9 cellular contexts compared by ENCODE assay signal in the genomic region with DNA sequence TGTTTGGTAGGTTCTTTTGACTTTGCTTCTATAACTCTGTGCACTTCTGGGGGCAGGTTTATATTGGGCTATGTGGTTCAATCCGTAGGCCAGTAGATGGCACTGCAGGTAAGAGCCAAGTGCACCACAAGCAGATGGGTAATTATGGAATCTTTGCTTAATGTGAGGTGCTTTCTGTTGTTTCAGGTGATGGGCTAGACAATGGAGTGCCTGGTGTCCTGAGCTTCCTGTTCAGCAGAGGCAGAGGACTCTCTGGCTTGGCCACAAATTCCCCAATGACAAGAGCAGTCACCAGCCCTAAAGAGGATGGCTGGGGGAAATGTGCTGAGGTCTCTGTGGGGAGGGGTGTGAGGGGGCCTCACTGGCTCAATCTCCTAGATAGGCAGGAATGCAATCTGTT.
A peak's percentile ranks its signal among the peaks of the same experiment; 100 is the strongest.
DNase-seq lines count a peak whose midpoint lies in the region; ATAC-seq, FAIRE-seq and TF ChIP-seq lines count a peak whose summit lies in the region.
"Had no signal": no experiment of that assay in that cellular context is flagged by ENCODE, and none has a peak within 500 bp of the region (broad histone marks: within the 10 kb centered on the region; RNA-seq: fewer than 3 reads in every experiment).

No MANE protein-coding gene starts in this region.

- whole genome bisulfite sequencing in endodermal cell (ENCODE audit: insufficient coverage in 1 of 2, insufficient read length in 1 of 2), 2 experiments = 0% methylated on average over 1 of the region's 1 CpG; no CpG with 5 or more reads in 1 of the 2 experiments
- WGBS in stomach, 5 donors = 0 to 12% (median 3%) methylated on average over 1 of the region's 1 CpG

- no peak overlapping the region for H3K27ac ChIP-seq in endodermal cell (ENCODE audit: low read depth, low read length)
- no peak overlapping the region for H3K27ac ChIP-seq in stomach

- H3K4me1 Mint-ChIP-seq in endodermal cell (peaks cover 9% of the 10 kb centered on the region), nephron progenitor cell (peaks cover 4% of the 10 kb centered on the region)
- H3K4me1 Mint-ChIP-seq in activated CD4-positive, alpha-beta T cell treated with anti-CD3 and anti-CD28 coated beads, Interleukin-2, amount 10 ng/mL, durations not matched to agents 24 days and 14 days = no peaks in the 10 kb centered on the region

- H3K9me3 ChIP-seq in BE2C (no peaks in the 10 kb centered on the region), endodermal cell (ENCODE audit: control insufficient read depth, low read length) (peaks cover 11% of the 10 kb centered on the region), stomach (no peaks in the 10 kb centered on the region)

- no peak for TF ChIP-seq EP300 in stomach (IDR thresholded peaks at IDR 0.05)

- TF ChIP-seq POLR2A in stomach (IDR thresholded peaks at IDR 0.05) = no peak

- intact Hi-C loops in activated CD4-positive, alpha-beta T cell treated with anti-CD3 and anti-CD28 coated beads, Interleukin-2, amount 10 ng/mL, durations not matched to agents 24 days and 14 days (cut with micrococcal nuclease) = loop anchor here (5.0 kb wide), 1 partner anchor 1594 kb away; no protein-coding TSS in a partner anchor
- intact Hi-C loops in stomach (cut with DNase I; ENCODE audit: low total_unique reads) = no loop called here

- H3K27me3 Mint-ChIP-seq in endodermal cell (ENCODE audit: insufficient read depth) = no peaks in the 10 kb centered on the region
- H3K27me3 Mint-ChIP-seq in nephron progenitor cell (ENCODE audit: low read depth, poor library complexity) = peaks cover 3% of the 10 kb centered on the region
- H3K27me3 Mint-ChIP-seq in activated CD4-positive, alpha-beta T cell treated with anti-CD3 and anti-CD28 coated beads, Interleukin-2, amount 10 ng/mL, durations not matched to agents 24 days and 14 days = no peaks in the 10 kb centered on the region

- H3K27me3 ChIP-seq in BE2C = no peaks in the 10 kb centered on the region
- H3K27me3 ChIP-seq in endodermal cell (ENCODE audit: control insufficient read depth, insufficient read depth, low read length, poor library complexity, severe bottlenecking) = no peaks in the 10 kb centered on the region
- H3K27me3 ChIP-seq in stomach = no peaks in the 10 kb centered on the region

- TF ChIP-seq CTCF in BE2C (IDR thresholded peaks at IDR 0.05; ENCODE audit: low read depth, low read length) (peak; percentile 83), endodermal cell (conservative IDR thresholded peaks at IDR 0.05) (peak; percentile 92), nephron progenitor cell (IDR thresholded peaks at IDR 0.05) (peak; percentile 75), stomach (IDR thresholded peaks at IDR 0.05) (peak in 2 of 7 experiments; percentile 13 to 32)

- H3K9me3 Mint-ChIP-seq in endodermal cell = peaks cover 22% of the 10 kb centered on the region
- peaks cover 15% of the 10 kb centered on the region for H3K9me3 Mint-ChIP-seq in nephron progenitor cell
- no peaks in the 10 kb centered on the region for H3K9me3 Mint-ChIP-seq in activated CD4-positive, alpha-beta T cell treated with anti-CD3 and anti-CD28 coated beads, Interleukin-2, amount 10 ng/mL, durations not matched to agents 24 days and 14 days

- H3K4me1 ChIP-seq in BE2C (no peaks in the 10 kb centered on the region), endodermal cell (ENCODE audit: control insufficient read depth, insufficient read depth, low read length) (no peaks in the 10 kb centered on the region), stomach (no peaks in the 10 kb centered on the region)

- no peak overlapping the region for H3K4me3 Mint-ChIP-seq in endodermal cell
- H3K4me3 Mint-ChIP-seq in nephron progenitor cell = no peak overlapping the region
- no peak overlapping the region for H3K4me3 Mint-ChIP-seq in activated CD4-positive, alpha-beta T cell treated with anti-CD3 and anti-CD28 coated beads, Interleukin-2, amount 10 ng/mL, durations not matched to agents 24 days and 14 days

- peak; percentile 77 for FAIRE-seq in GM18507 (lab: Jason Lieb, UNC)
- FAIRE-seq: endometrium had no signal

- DNase-seq in BE2C (peak; percentile 37), GM18507 (ENCODE audit: extremely low spot score, insufficient read length, low read depth) (no peak), NCI-H2171 treated with DMSO at 0.1 percent for 48 hours (lab: John Stamatoyannopoulos, UW) (peak; percentile 66), endodermal cell (peak; percentile 77), nephron progenitor cell (peak; percentile 44), stomach (no peak)
- no peak for DNase-seq in activated CD4-positive, alpha-beta T cell treated with anti-CD3 and anti-CD28 coated beads, Interleukin-2, amount 10 ng/mL, durations not matched to agents 24 days and 14 days

- peak; percentile 71 for ATAC-seq in HG02943 (IDR thresholded peaks at IDR 0.05; ENCODE audit: low read depth, unreplicated experiment)

- H3K4me3 ChIP-seq in BE2C (ENCODE audit: low read depth, low read length) (no peak overlapping the region), endodermal cell (ENCODE audit: low read length) (no peak overlapping the region), stomach (no peak overlapping the region)

- no peak overlapping the region for H3K9ac ChIP-seq in endodermal cell (ENCODE audit: extremely low read depth, low read length, poor library complexity, severe bottlenecking)

- H3K36me3 Mint-ChIP-seq in endodermal cell (ENCODE audit: low read depth) (no peaks in the 10 kb centered on the region), nephron progenitor cell (ENCODE audit: low read depth) (peaks cover 11% of the 10 kb centered on the region)
- H3K36me3 Mint-ChIP-seq in activated CD4-positive, alpha-beta T cell treated with anti-CD3 and anti-CD28 coated beads, Interleukin-2, amount 10 ng/mL, durations not matched to agents 24 days and 14 days (ENCODE audit: low read depth) = no peaks in the 10 kb centered on the region

- H3K27ac Mint-ChIP-seq in endodermal cell (no peak overlapping the region), nephron progenitor cell (no peak overlapping the region)
- H3K27ac Mint-ChIP-seq in activated CD4-positive, alpha-beta T cell treated with anti-CD3 and anti-CD28 coated beads, Interleukin-2, amount 10 ng/mL, durations not matched to agents 24 days and 14 days = no peak overlapping the region

- H3K36me3 ChIP-seq in BE2C (no peaks in the 10 kb centered on the region), endodermal cell (ENCODE audit: control insufficient read depth, insufficient read depth, low read length) (no peaks in the 10 kb centered on the region), stomach (no peaks in the 10 kb centered on the region)

Comparison
In these comparisons a context has a peak if more than half of its experiments do, and no peak if none do; other contexts are left out.
1. DNase-seq: peak in BE2C (single experiment), NCI-H2171 treated with DMSO at 0.1 percent for 48 hours (single experiment), endodermal cell (single experiment) and nephron progenitor cell (single experiment); none in GM18507 (single experiment), activated CD4-positive, alpha-beta T cell treated with anti-CD3 and anti-CD28 coated beads, Interleukin-2, amount 10 ng/mL, durations not matched to agents 24 days and 14 days (single experiment) and stomach (single experiment).